Comparison of ENCODE assay signal across 8 cellular contexts in genomic region chr5:178622679-178623247, GRCh38.
"Had no signal": no experiment of that assay in that cellular context is flagged by ENCODE, and none has a peak within 500 bp of the region (broad histone marks: within the 10 kb centered on the region; RNA-seq: fewer than 3 reads in every experiment).

No MANE protein-coding gene starts in this region.

- H3K9me3 Mint-ChIP-seq: activated CD4-positive, alpha-beta T cell treated with anti-CD3 and anti-CD28 coated beads, Interleukin-2, amount 10 ng/mL, durations not matched to agents 7 days and 5 days had no signal

- H3K27me3 Mint-ChIP-seq: activated CD4-positive, alpha-beta T cell treated with anti-CD3 and anti-CD28 coated beads, Interleukin-2, amount 10 ng/mL, durations not matched to agents 7 days and 5 days; stimulated activated memory B cell treated with anti-CD40 and anti-IgM and Interleukin-4, amounts not matched to agents 10 μg/mL and 1 μg/mL and 100 μg/mL, for 72 hours had no signal

- DNase-seq: activated CD4-positive, alpha-beta T cell treated with anti-CD3 and anti-CD28 coated beads, Interleukin-2, amount 10 ng/mL, durations not matched to agents 7 days and 5 days; activated CD8-positive, alpha-beta memory T cell treated with anti-CD3 and anti-CD28 coated beads for 24 hours; foreskin fibroblast; pancreas; stimulated activated CD4-positive, alpha-beta T cell treated with anti-CD3 and anti-CD28 coated beads, Interleukin-2, amount 100 ng/mL, for 48 hours; T-helper 2 cell had no signal

- H3K4me3 Mint-ChIP-seq: activated CD4-positive, alpha-beta T cell treated with anti-CD3 and anti-CD28 coated beads, Interleukin-2, amount 10 ng/mL, durations not matched to agents 7 days and 5 days; stimulated activated memory B cell treated with anti-CD40 and anti-IgM and Interleukin-4, amounts not matched to agents 10 μg/mL and 1 μg/mL and 100 μg/mL, for 72 hours had no signal

- H3K27ac ChIP-seq: cardiac muscle cell, pancreas had no signal

- H3K27me3 ChIP-seq: cardiac muscle cell, pancreas had no signal

- ATAC-seq: pancreas; stimulated activated memory B cell treated with anti-CD40 and anti-IgM and Interleukin-4, amounts not matched to agents 10 μg/mL and 1 μg/mL and 100 μg/mL, for 72 hours had no signal

- H3K9me3 ChIP-seq: pancreas had no signal

- H3K4me3 ChIP-seq: cardiac muscle cell, pancreas had no signal

- H3K27ac Mint-ChIP-seq: activated CD4-positive, alpha-beta T cell treated with anti-CD3 and anti-CD28 coated beads, Interleukin-2, amount 10 ng/mL, durations not matched to agents 7 days and 5 days; stimulated activated memory B cell treated with anti-CD40 and anti-IgM and Interleukin-4, amounts not matched to agents 10 μg/mL and 1 μg/mL and 100 μg/mL, for 72 hours had no signal
